ENCODE assay signal across 1 cellular context in the genomic region with DNA sequence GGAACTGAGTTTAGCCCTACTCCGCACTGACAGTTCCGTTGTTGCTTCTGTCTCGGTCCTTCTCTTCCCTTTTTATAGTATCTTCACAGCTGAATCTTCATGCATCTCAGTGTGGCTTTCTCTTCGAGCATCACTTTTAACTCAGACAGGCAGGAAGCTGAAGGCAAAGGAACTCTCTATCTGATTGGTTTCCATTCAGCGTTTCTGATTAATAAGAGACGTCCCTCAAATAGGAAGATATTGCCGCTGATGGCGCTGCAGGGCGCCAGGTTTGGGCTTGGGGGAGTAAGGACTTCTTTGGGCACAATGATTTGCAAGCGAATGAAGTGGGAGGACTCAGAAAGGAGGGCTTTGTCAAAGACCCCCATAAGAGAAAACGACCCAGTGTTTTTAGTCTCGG.
TF ChIP-seq lines count a peak whose summit lies in the region.

A gene with protein sequence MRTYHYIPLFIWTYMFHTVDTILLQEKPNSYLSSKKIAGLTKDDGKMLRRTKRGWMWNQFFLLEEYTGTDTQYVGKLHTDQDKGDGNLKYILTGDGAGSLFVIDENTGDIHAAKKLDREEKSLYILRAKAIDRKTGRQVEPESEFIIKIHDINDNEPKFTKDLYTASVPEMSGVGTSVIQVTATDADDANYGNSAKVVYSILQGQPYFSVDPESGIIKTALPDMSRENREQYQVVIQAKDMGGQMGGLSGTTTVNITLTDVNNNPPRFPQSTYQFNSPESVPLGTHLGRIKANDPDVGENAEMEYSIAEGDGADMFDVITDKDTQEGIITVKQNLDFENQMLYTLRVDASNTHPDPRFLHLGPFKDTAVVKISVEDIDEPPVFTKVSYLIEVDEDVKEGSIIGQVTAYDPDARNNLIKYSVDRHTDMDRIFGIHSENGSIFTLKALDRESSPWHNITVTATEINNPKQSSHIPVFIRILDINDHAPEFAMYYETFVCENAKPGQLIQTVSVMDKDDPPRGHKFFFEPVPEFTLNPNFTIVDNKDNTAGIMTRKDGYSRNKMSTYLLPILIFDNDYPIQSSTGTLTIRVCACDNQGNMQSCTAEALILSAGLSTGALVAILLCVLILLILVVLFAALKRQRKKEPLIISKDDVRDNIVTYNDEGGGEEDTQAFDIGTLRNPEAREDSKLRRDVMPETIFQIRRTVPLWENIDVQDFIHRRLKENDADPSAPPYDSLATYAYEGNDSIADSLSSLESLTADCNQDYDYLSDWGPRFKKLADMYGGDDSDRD (minus strand): TSS at position 111 of the 400 bp plus-strand sequence. CDS start 50,253 bp downstream, outside the sequence.

TF ChIP-seq in GM23338, 12 proteins besides CTCF, POLR2A, EP300 and RAD21 (continued from another document):
- TF ChIP-seq, protein P1, sequence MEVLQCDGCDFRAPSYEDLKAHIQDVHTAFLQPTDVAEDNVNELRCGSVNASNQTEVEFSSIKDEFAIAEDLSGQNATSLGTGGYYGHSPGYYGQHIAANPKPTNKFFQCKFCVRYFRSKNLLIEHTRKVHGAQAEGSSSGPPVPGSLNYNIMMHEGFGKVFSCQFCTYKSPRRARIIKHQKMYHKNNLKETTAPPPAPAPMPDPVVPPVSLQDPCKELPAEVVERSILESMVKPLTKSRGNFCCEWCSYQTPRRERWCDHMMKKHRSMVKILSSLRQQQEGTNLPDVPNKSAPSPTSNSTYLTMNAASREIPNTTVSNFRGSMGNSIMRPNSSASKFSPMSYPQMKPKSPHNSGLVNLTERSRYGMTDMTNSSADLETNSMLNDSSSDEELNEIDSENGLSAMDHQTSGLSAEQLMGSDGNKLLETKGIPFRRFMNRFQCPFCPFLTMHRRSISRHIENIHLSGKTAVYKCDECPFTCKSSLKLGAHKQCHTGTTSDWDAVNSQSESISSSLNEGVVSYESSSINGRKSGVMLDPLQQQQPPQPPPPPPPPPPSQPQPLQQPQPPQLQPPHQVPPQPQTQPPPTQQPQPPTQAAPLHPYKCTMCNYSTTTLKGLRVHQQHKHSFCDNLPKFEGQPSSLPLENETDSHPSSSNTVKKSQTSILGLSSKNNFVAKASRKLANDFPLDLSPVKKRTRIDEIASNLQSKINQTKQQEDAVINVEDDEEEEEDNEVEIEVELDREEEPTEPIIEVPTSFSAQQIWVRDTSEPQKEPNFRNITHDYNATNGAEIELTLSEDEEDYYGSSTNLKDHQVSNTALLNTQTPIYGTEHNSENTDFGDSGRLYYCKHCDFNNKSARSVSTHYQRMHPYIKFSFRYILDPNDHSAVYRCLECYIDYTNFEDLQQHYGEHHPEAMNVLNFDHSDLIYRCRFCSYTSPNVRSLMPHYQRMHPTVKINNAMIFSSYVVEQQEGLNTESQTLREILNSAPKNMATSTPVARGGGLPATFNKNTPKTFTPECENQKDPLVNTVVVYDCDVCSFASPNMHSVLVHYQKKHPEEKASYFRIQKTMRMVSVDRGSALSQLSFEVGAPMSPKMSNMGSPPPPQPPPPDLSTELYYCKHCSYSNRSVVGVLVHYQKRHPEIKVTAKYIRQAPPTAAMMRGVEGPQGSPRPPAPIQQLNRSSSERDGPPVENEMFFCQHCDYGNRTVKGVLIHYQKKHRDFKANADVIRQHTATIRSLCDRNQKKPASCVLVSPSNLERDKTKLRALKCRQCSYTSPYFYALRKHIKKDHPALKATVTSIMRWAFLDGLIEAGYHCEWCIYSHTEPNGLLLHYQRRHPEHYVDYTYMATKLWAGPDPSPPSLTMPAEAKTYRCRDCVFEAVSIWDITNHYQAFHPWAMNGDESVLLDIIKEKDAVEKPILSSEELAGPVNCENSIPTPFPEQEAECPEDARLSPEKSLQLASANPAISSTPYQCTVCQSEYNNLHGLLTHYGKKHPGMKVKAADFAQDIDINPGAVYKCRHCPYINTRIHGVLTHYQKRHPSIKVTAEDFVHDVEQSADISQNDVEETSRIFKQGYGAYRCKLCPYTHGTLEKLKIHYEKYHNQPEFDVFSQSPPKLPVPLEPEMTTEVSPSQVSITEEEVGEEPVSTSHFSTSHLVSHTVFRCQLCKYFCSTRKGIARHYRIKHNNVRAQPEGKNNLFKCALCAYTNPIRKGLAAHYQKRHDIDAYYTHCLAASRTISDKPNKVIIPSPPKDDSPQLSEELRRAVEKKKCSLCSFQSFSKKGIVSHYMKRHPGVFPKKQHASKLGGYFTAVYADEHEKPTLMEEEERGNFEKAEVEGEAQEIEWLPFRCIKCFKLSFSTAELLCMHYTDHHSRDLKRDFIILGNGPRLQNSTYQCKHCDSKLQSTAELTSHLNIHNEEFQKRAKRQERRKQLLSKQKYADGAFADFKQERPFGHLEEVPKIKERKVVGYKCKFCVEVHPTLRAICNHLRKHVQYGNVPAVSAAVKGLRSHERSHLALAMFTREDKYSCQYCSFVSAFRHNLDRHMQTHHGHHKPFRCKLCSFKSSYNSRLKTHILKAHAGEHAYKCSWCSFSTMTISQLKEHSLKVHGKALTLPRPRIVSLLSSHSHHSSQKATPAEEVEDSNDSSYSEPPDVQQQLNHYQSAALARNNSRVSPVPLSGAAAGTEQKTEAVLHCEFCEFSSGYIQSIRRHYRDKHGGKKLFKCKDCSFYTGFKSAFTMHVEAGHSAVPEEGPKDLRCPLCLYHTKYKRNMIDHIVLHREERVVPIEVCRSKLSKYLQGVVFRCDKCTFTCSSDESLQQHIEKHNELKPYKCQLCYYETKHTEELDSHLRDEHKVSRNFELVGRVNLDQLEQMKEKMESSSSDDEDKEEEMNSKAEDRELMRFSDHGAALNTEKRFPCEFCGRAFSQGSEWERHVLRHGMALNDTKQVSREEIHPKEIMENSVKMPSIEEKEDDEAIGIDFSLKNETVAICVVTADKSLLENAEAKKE (CRISPR knock-in tag; IDR thresholded peaks at IDR 0.05) = no peak
TF ChIP-seq in GM23338: peak in this region for 0.
